8 cellular contexts compared by ENCODE assay signal in genomic region chr17:44688675-44689491, GRCh38. TPM values are rescaled to one million over a fixed set of nuclear protein-coding genes. Genes with fewer than 3 reads are reported as not detected.
DNase-seq lines count a peak whose midpoint lies in the region; ATAC-seq and TF ChIP-seq lines count a peak whose summit lies in the region.

No MANE protein-coding gene starts in this region.

- H3K27me3 ChIP-seq in heart right ventricle = no peaks in the 10 kb centered on the region
- no peaks in the 10 kb centered on the region for H3K27me3 ChIP-seq in dorsolateral prefrontal cortex
- H3K27me3 ChIP-seq in muscle layer of duodenum (ENCODE audit: low read depth, low read length) = no peaks in the 10 kb centered on the region

- 3 to 5% methylated on average over 13 of the region's 13 CpGs for WGBS in heart right ventricle, 2 donors

- DNase-seq in heart right ventricle (no peak), cardiac septum (ENCODE audit: low spot score) (no peak), OCI-LY7 (ENCODE audit: low spot score) (peak; percentile 11), dorsolateral prefrontal cortex (no peak), NCI-H446 (lab: John Stamatoyannopoulos, UW) (no peak), dedifferentiated amniotic fluid mesenchymal stem cell (ENCODE audit: extremely low spot score) (no peak), NCI-H1048 (lab: John Stamatoyannopoulos, UW) (no peak)

- H3K9me2 ChIP-seq in OCI-LY7 (ENCODE audit: insufficient read depth, low read length) = no peaks in the 10 kb centered on the region

- H3K79me2 ChIP-seq in OCI-LY7 (ENCODE audit: insufficient read depth, low read depth, low read length) = peaks cover 19% of the 10 kb centered on the region; the same call in 1 of the 2 replicates

- H3K4me3 ChIP-seq in heart right ventricle = peak overlapping the region; percentile 60 to 93 (median 78)
- H3K4me3 ChIP-seq in OCI-LY7 (ENCODE audit: low read depth, low read length, poor library complexity, severe bottlenecking) = peak overlapping the region; percentile 91
- peak overlapping the region; percentile 65 to 99 (median 87) for H3K4me3 ChIP-seq in dorsolateral prefrontal cortex
- H3K4me3 ChIP-seq in muscle layer of duodenum (ENCODE audit: low read depth in 1 of 2, low read length in 2 of 2) = peak overlapping the region; percentile 88 to 97

- ATAC-seq in heart right ventricle = peak in 2 of 8 donors; percentile 12 to 20

- no peaks in the 10 kb centered on the region for H3K9me3 ChIP-seq in heart right ventricle
- H3K9me3 ChIP-seq in OCI-LY7 (ENCODE audit: low read length) = no peaks in the 10 kb centered on the region
- no peaks in the 10 kb centered on the region for H3K9me3 ChIP-seq in muscle layer of duodenum (ENCODE audit: control insufficient read depth in 1 of 2, low read length in 2 of 2)

- peaks cover 0 to 35% (median 3%) of the 10 kb centered on the region in 9 donors for H3K36me3 ChIP-seq in heart right ventricle
- peaks cover 6% of the 10 kb centered on the region; the same call in 1 of the 2 replicates for H3K36me3 ChIP-seq in OCI-LY7 (ENCODE audit: insufficient read depth, low read length)
- peaks cover 1 to 2% of the 10 kb centered on the region in 2 donors for H3K36me3 ChIP-seq in muscle layer of duodenum (ENCODE audit: control insufficient read depth in 1 of 2, insufficient read depth in 2 of 2, low read length in 2 of 2)

- H3K27ac ChIP-seq in heart right ventricle (peak overlapping the region in 9 of 10 donors; percentile 73 to 87 (median 82)), OCI-LY7 (ENCODE audit: low read depth, low read length, poor library complexity, severe bottlenecking) (peak overlapping the region; percentile 61), dorsolateral prefrontal cortex (peak overlapping the region in 56 of 59 donors; percentile 8 to 92 (median 83)), muscle layer of duodenum (ENCODE audit: low read length) (peak overlapping the region; percentile 84)

- H4K20me1 ChIP-seq in OCI-LY7 (ENCODE audit: insufficient read depth, low read length) = no peaks in the 10 kb centered on the region

- H3K4me2 ChIP-seq in OCI-LY7 (ENCODE audit: low read length) = peak overlapping the region; percentile 78

- POLR2A ChIA-PET in OCI-LY7 (lab: Charles Lee) = interaction anchor here (0.5 to 1.7 kb wide), 6 partner anchors 19 to 148 kb away, joined by 3 to 7 read pairs (median 4); partner anchors contain the start of genes DBF4B and MEIOC

- CTCF ChIA-PET in OCI-LY7 (lab: Charles Lee; ENCODE audit: unreplicated experiment) = no interaction called here

- BruUV-seq in OCI-LY7 (replicated peaks; lab: Mats Ljungman, UMichigan) = TSS peak; percentile 74

- TF ChIP-seq CTCF in heart right ventricle (IDR thresholded peaks at IDR 0.05) (no peak), OCI-LY7 (conservative IDR thresholded peaks at IDR 0.05; ENCODE audit: low read length) (no peak), dorsolateral prefrontal cortex (IDR thresholded peaks at IDR 0.05 in 54 of 56, conservative IDR thresholded peaks at IDR 0.05 in 2 of 56; ENCODE audit: low read depth in 1 of 56, partially characterized antibody in 56 of 56) (no peak)

- H3K4me1 ChIP-seq in heart right ventricle (peaks cover 0 to 25% (median 17%) of the 10 kb centered on the region in 9 donors), OCI-LY7 (ENCODE audit: insufficient read depth, low read length, poor library complexity, severe bottlenecking) (peaks cover 21% of the 10 kb centered on the region), muscle layer of duodenum (ENCODE audit: control insufficient read depth in 1 of 2, insufficient read depth in 2 of 2, low read length in 2 of 2) (peaks cover 8 to 24% of the 10 kb centered on the region in 2 donors)

- intact Hi-C loops in heart right ventricle (cut with DNase I) (loop anchor here in 1 of 10 donors (1.0 kb wide), 1 partner anchor 20 kb away; no protein-coding TSS in a partner anchor), cardiac septum (cut with DNase I) (no loop called here), OCI-LY7 (cut with micrococcal nuclease; ENCODE audit: unreplicated experiment) (no loop called here), dorsolateral prefrontal cortex (cut with DNase I) (loop anchor here in 1 of 2 donors (1.0 kb wide), 1 partner anchor 210 kb away; the partner anchor contains the start of gene EFTUD2)

- peak overlapping the region; percentile 96 for H2AFZ ChIP-seq in OCI-LY7 (ENCODE audit: low read length)

RNA-seq across cellular contexts. Expression of gene CCDC43, which starts 0.7 kb away (rescaled TPM):
- total RNA-seq in heart right ventricle (10 to 100 TPM; 24.2 to 35.3 (median 30.9) TPM), cardiac septum (25.5 TPM), OCI-LY7 (2022) (30.3 and 35.6 TPM in 2 replicates), dorsolateral prefrontal cortex (10 to 100 TPM; 18.2 to 35.2 (median 24.7) TPM)
- 10 to 100 TPM; 14.4 to 19.8 TPM for polyA plus RNA-seq in heart right ventricle
- 33.2 and 42.4 TPM in 2 replicates for total RNA-seq in OCI-LY7 (2014; rRNA removed; shearing (Covaris generic))

RNA-seq across cellular contexts. Expression of gene DBF4B, which starts 19.6 kb away (rescaled TPM):
- total RNA-seq in heart right ventricle (1 to 10 TPM; 2.9 to 5.5 (median 4.0) TPM), cardiac septum (5.9 TPM), OCI-LY7 (2022) (45.8 and 49.2 TPM in 2 replicates), dorsolateral prefrontal cortex (10 to 100 TPM; 11.7 to 42.8 (median 23.1) TPM)
- polyA plus RNA-seq in heart right ventricle = 1 to 10 TPM; 2.2 to 8.0 TPM
- total RNA-seq in OCI-LY7 (2014; rRNA removed; shearing (Covaris generic)) = 18.1 and 24.3 TPM in 2 replicates

RNA-seq across cellular contexts. Expression of gene MEIOC, which starts 32.6 kb away (rescaled TPM):
- total RNA-seq in heart right ventricle (under 1 TPM in 3 of 10 donors, not detected in 7; 0.14 to 0.40 (median 0.16) TPM), cardiac septum (not detected), OCI-LY7 (2022) (5.1 and 5.5 TPM in 2 replicates), dorsolateral prefrontal cortex (1 to 10 TPM in 6 of 120 experiments, under 1 TPM in 49, not detected in 65; 0.08 to 1.4 (median 0.30) TPM)
- under 1 TPM in 1 of 2 donors, not detected in 1; 0.03 TPM for polyA plus RNA-seq in heart right ventricle
- 0.03 and 0.41 TPM in 2 replicates for total RNA-seq in OCI-LY7 (2014; rRNA removed; shearing (Covaris generic))
